7 cellular contexts compared by ENCODE assay signal in the genomic region with DNA sequence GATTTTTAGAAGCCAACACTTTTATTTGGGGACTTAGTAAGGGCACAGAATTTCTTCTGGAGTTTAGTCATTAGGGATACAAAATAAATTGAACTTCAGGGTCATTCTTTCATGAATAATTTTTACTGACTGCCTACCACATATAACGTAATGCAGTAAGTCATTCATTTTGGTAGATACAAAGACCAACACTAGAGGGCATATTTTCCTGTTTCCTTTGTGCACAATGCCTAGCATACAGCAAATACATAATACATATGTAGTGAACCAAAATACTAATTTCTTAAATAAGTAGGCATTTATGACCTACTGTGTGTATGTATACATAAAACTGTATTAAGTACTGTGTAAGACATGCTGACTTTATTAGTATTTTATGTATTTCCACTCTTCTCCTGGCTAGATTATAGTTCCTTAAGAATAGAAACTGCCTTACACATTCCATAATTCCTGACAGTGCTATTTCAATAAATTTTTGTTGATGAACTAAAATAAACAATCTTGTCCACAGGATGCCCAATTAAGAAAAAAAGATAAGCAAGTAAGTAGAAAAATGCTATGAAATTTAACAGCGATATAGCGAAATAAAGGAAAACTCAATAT. TPM values are rescaled to one million over a fixed set of nuclear protein-coding genes. Genes with fewer than 3 reads are reported as not detected.
DNase-seq lines count a peak whose midpoint lies in the region; ATAC-seq and TF ChIP-seq lines count a peak whose summit lies in the region.

No MANE protein-coding gene starts in this region.

- intact Hi-C loops in gastrocnemius medialis (cut with DNase I; ENCODE audit: low total_unique reads): loop anchor here (2.0 to 10.0 kb wide), 2 partner anchors 300 to 388 kb away; no protein-coding TSS in a partner anchor

- TF ChIP-seq CTCF in MM.1S (IDR thresholded peaks at IDR 0.05; ENCODE audit: low read length) (peak; percentile 70), gastrocnemius medialis (IDR thresholded peaks at IDR 0.05 in 4 of 5, conservative IDR thresholded peaks at IDR 0.05 in 1 of 5) (peak; percentile 13 to 61 (median 37))

- no peaks in the 10 kb centered on the region for H3K9me2 ChIP-seq in MM.1S (replicated peaks; ENCODE audit: insufficient read depth, low read length)

- no peaks in the 10 kb centered on the region for H3F3A ChIP-seq in MM.1S (ENCODE audit: insufficient read depth, low read length)

- H4K20me1 ChIP-seq in MM.1S (ENCODE audit: insufficient read depth, low read length): peaks cover 31% of the 10 kb centered on the region

- H3K4me1 ChIP-seq in MM.1S (ENCODE audit: low read length) (peaks cover 3% of the 10 kb centered on the region; the same call in 1 of the 2 replicates), gastrocnemius medialis (peaks cover 40 to 56% of the 10 kb centered on the region in 2 donors)

- TF ChIP-seq POLR2A in gastrocnemius medialis (IDR thresholded peaks at IDR 0.05): no peak

- DNase-seq in GF-D8 (lab: John Stamatoyannopoulos, UW): peak; percentile 16
- peak; percentile 63 for DNase-seq in MM.1S
- DNase-seq in SW 1271 (lab: John Stamatoyannopoulos, UW): peak; percentile 11 to 76
- DNase-seq in germinal center (ENCODE audit: low spot score): peak; percentile 11
- no peak for DNase-seq in gastrocnemius medialis
- DNase-seq in mucosa of gallbladder (ENCODE audit: low spot score): no peak

- H3K79me2 ChIP-seq in MM.1S (ENCODE audit: low read length): peaks cover 99% of the 10 kb centered on the region

- no peak overlapping the region for H2AFZ ChIP-seq in MM.1S (ENCODE audit: low read length)

- H3K9me3 ChIP-seq in MM.1S (replicated peaks; ENCODE audit: insufficient read depth, low read length) (no peaks in the 10 kb centered on the region), gastrocnemius medialis (no peaks in the 10 kb centered on the region)

- peak; percentile 79 for ATAC-seq in GM21526 (IDR thresholded peaks at IDR 0.05; ENCODE audit: low FRiP score, unreplicated experiment)
- ATAC-seq in gastrocnemius medialis: peak in 1 of 2 donors; percentile 61

- H3K36me3 ChIP-seq in MM.1S (replicated peaks; ENCODE audit: insufficient read depth, low read length): no peaks in the 10 kb centered on the region
- H3K36me3 ChIP-seq in gastrocnemius medialis: no peaks in the 10 kb centered on the region

- H3K4me3 ChIP-seq in MM.1S (ENCODE audit: low read length) (no peak overlapping the region), gastrocnemius medialis (no peak overlapping the region)

- H3K27ac ChIP-seq in MM.1S (ENCODE audit: low read length): no peak overlapping the region
- no peak overlapping the region for H3K27ac ChIP-seq in gastrocnemius medialis

- in situ Hi-C loops in gastrocnemius medialis (cut with MboI; ENCODE audit: low sequenced_read_pairs in 4 of 4): loop anchor here in 1 of 4 donors (25.0 kb wide), 1 partner anchor 300 kb away; no protein-coding TSS in a partner anchor

- no peak overlapping the region for H3K4me2 ChIP-seq in MM.1S (ENCODE audit: low read depth, low read length)

- H3K27me3 ChIP-seq in MM.1S (replicated peaks; ENCODE audit: insufficient read depth, low read length): no peaks in the 10 kb centered on the region
- H3K27me3 ChIP-seq in gastrocnemius medialis: no peaks in the 10 kb centered on the region

- no peak overlapping the region for H3K9ac ChIP-seq in MM.1S (ENCODE audit: low read length)

RNA-seq across cellular contexts. Expression of a gene that starts 47.9 kb away (rescaled TPM):
- 10 to 100 TPM; 38.0 to 65.7 (median 47.2) TPM for total RNA-seq in gastrocnemius medialis
- 136 TPM for total RNA-seq in mucosa of gallbladder

Comparison
In these comparisons a context has a peak if more than half of its experiments do, and no peak if none do; other contexts are left out.
1. DNase-seq: peak in GF-D8 (single experiment), MM.1S (single experiment), SW 1271 (2 of 2) and germinal center (single experiment); none in gastrocnemius medialis (0 of 2) and mucosa of gallbladder (single experiment).